17 cellular contexts compared by ENCODE assay signal in genomic region chr14:37037636-37038387, GRCh38.
"Had no signal": no experiment of that assay in that cellular context is flagged by ENCODE, and none has a peak within 500 bp of the region (broad histone marks: within the 10 kb centered on the region; RNA-seq: fewer than 3 reads in every experiment).

No MANE protein-coding gene starts in this region.

- H3K27me3 ChIP-seq: body of pancreas, gastrocnemius medialis, heart left ventricle had no signal

- H3K9me3 ChIP-seq: body of pancreas, gastrocnemius medialis, heart left ventricle, left ventricle myocardium inferior had no signal

- ATAC-seq: activated CD8-positive, alpha-beta T cell treated with anti-CD3 and anti-CD28 coated beads for 36 hours; activated T-helper 17 cell treated with anti-CD3 and anti-CD28 coated beads, Interleukin-2, amount 50 U/mL, for 72 hours; body of pancreas; gastrocnemius medialis; heart left ventricle had no signal

- H3K4me3 ChIP-seq: body of pancreas, dorsolateral prefrontal cortex, gastrocnemius medialis, heart left ventricle, left ventricle myocardium inferior had no signal

- H3K27ac ChIP-seq: body of pancreas, dorsolateral prefrontal cortex, gastrocnemius medialis, heart left ventricle, left ventricle myocardium inferior had no signal

- H3K4me1 ChIP-seq: body of pancreas, left ventricle myocardium inferior had no signal

- H3K36me3 ChIP-seq: gastrocnemius medialis, heart left ventricle, left ventricle myocardium inferior had no signal

- DNase-seq: activated CD4-positive, alpha-beta T cell treated with anti-CD3 and anti-CD28 coated beads for 48 hours; activated CD4-positive, CD25-positive, alpha-beta regulatory T cell; activated CD8-positive, alpha-beta T cell treated with anti-CD3 and anti-CD28 coated beads for 36 hours; activated naive CD4-positive, alpha-beta T cell; activated naive CD8-positive, alpha-beta T cell treated with anti-CD3 and anti-CD28 coated beads for 36 hours; activated T-cell treated with anti-CD3 and anti-CD28 coated beads, Interleukin-2, amount 50 U/mL, for 1 hour; body of pancreas; dorsolateral prefrontal cortex; gastrocnemius medialis; heart left ventricle; left ventricle myocardium inferior; stimulated activated CD4-positive, alpha-beta T cell treated with anti-CD3 and anti-CD28 coated beads, Interleukin-12 subunit alpha, Interleukin-12 subunit beta, amount 100 ng/mL, for 4 hours; stimulated activated CD4-positive, alpha-beta T cell treated with anti-CD3 and anti-CD28 coated beads, Interleukin-1b, Interleukin-23, amount 100 ng/mL, for 48 hours; stimulated activated CD8-positive, alpha-beta memory T cell treated with anti-CD3 and anti-CD28 coated beads, Interleukin-4, amount 100 ng/mL, for 48 hours; stimulated activated naive CD4-positive, alpha-beta T cell; T-helper 9 cell had no signal
